1 cellular context compared by ENCODE assay signal in genomic region chr3:32506466-32506865, GRCh38.
TF ChIP-seq lines count a peak whose summit lies in the region.

No MANE protein-coding gene starts in this region.

TF ChIP-seq in HepG2, 621 proteins besides CTCF, POLR2A, EP300 and RAD21:
- no peak for TF ChIP-seq HMG20B (CRISPR knock-in tag; conservative IDR thresholded peaks at IDR 0.05)
- TF ChIP-seq AFF4 (CRISPR knock-in tag; IDR thresholded peaks at IDR 0.05), result no peak
- TF ChIP-seq ELK4 (CRISPR knock-in tag; IDR thresholded peaks at IDR 0.05; ENCODE audit: borderline replicate concordance), result no peak
- no peak for TF ChIP-seq ATF5 (CRISPR knock-in tag; IDR thresholded peaks at IDR 0.05; ENCODE audit: low read depth)
- TF ChIP-seq ZNF790 (CRISPR knock-in tag; IDR thresholded peaks at IDR 0.05; ENCODE audit: borderline replicate concordance), result no peak
- no peak for TF ChIP-seq RBAK (CRISPR knock-in tag; IDR thresholded peaks at IDR 0.05)
- TF ChIP-seq ZGPAT (CRISPR knock-in tag; IDR thresholded peaks at IDR 0.05), result no peak
- no peak for TF ChIP-seq ZNF761 (CRISPR knock-in tag; conservative IDR thresholded peaks at IDR 0.05)
- TF ChIP-seq ZNF30 (CRISPR knock-in tag; IDR thresholded peaks at IDR 0.05), result no peak
- TF ChIP-seq BRF2 (CRISPR knock-in tag; IDR thresholded peaks at IDR 0.05), result no peak
- TF ChIP-seq ZFP90 (CRISPR knock-in tag; IDR thresholded peaks at IDR 0.05; ENCODE audit: borderline replicate concordance), result no peak
- TF ChIP-seq KLF12 (CRISPR knock-in tag; IDR thresholded peaks at IDR 0.05; ENCODE audit: borderline replicate concordance), result no peak
- no peak for TF ChIP-seq ZNF205 (CRISPR knock-in tag; IDR thresholded peaks at IDR 0.05)
- no peak for TF ChIP-seq ZBTB10 (CRISPR knock-in tag; IDR thresholded peaks at IDR 0.05; ENCODE audit: borderline replicate concordance)
- TF ChIP-seq ZNF512B (CRISPR knock-in tag; IDR thresholded peaks at IDR 0.05; ENCODE audit: borderline replicate concordance), result no peak
- TF ChIP-seq MTF1 (CRISPR knock-in tag; IDR thresholded peaks at IDR 0.05), result no peak
- no peak for TF ChIP-seq ZBTB44 (CRISPR knock-in tag; IDR thresholded peaks at IDR 0.05)
- no peak for TF ChIP-seq ATF4 (CRISPR knock-in tag; IDR thresholded peaks at IDR 0.05)
- no peak for TF ChIP-seq ZMYM2 (CRISPR knock-in tag; IDR thresholded peaks at IDR 0.05)
- TF ChIP-seq BRCA1 (CRISPR knock-in tag; IDR thresholded peaks at IDR 0.05), result no peak
TF ChIP-seq in HepG2: peak in this region for 0.
